Comparison of ENCODE assay signal across 10 cellular contexts in genomic region chr11:101129203-101129943, GRCh38. TPM values are rescaled to one million over a fixed set of nuclear protein-coding genes. Genes with fewer than 3 reads are reported as not detected.
DNase-seq lines count a peak whose midpoint lies in the region; ATAC-seq and TF ChIP-seq lines count a peak whose summit lies in the region.
"Had no signal": no experiment of that assay in that cellular context is flagged by ENCODE, and none has a peak within 500 bp of the region (broad histone marks: within the 10 kb centered on the region; RNA-seq: fewer than 3 reads in every experiment).

PGR (minus strand) TSS chr11:101129813; CDS start chr11:101129070, 743 bp downstream.

- H3K79me2 ChIP-seq in SK-N-SH (ENCODE audit: insufficient read depth): no peaks in the 10 kb centered on the region

- H3K9me3 ChIP-seq in SK-N-SH (no peaks in the 10 kb centered on the region), esophagus (ENCODE audit: control insufficient read depth in 2 of 2, insufficient read depth in 1 of 2, low read depth in 1 of 2, low read length in 1 of 2) (peaks cover 0 to 6% of the 10 kb centered on the region in 2 donors), muscle layer of colon (ENCODE audit: low read length) (no peaks in the 10 kb centered on the region)

- H2AFZ ChIP-seq in SK-N-SH (ENCODE audit: low read depth): no peak within 1 kb of the TSS

- H3K36me3 ChIP-seq in SK-N-SH (replicated peaks in 1 of 2; ENCODE audit: control insufficient read depth in 1 of 2, insufficient read depth in 2 of 2, low read length in 1 of 2) (no peaks in the 10 kb centered on the region), esophagus (ENCODE audit: control insufficient read depth in 2 of 2, insufficient read depth in 2 of 2, low read length in 1 of 2) (no peaks in the 10 kb centered on the region), muscle layer of colon (ENCODE audit: insufficient read depth, low read length) (no peaks in the 10 kb centered on the region), urinary bladder (ENCODE audit: insufficient read depth) (no peaks in the 10 kb centered on the region)

- TF ChIP-seq CTCF in SK-N-SH (IDR thresholded peaks at IDR 0.05): no peak

- TF ChIP-seq RAD21 in SK-N-SH (IDR thresholded peaks at IDR 0.05; ENCODE audit: low read length): no peak

- ATAC-seq in SK-N-SH treated with all-trans-retinoic acid at 6 μM for 48 hours (no peak), GM18907 (IDR thresholded peaks at IDR 0.05; ENCODE audit: unreplicated experiment) (no peak)

- H3K9ac ChIP-seq in SK-N-SH (no peak within 1 kb of the TSS), muscle layer of colon (ENCODE audit: low read length) (peak within 1 kb of the TSS; percentile 30)
- H3K9ac ChIP-seq: KMS-11 had no signal

- CTCF ChIA-PET in SK-N-SH (lab: Yijun Ruan, JAX): interaction anchor here (0.6 to 1.1 kb wide), 2 partner anchors 8 to 306 kb away, joined by 3 read pairs; no protein-coding TSS in a partner anchor

- WGBS in SK-N-SH (ENCODE audit: low lambda C conversion rate): 6% methylated on average over 27 of the region's 38 CpGs
- 3 to 5% methylated on average over 38 of the region's 38 CpGs for WGBS in esophagus, 2 donors
- 1% methylated on average over 38 of the region's 38 CpGs for WGBS in urinary bladder

- H3F3A ChIP-seq in SK-N-SH (replicated peaks; ENCODE audit: insufficient read depth): no peaks in the 10 kb centered on the region

- H3K27ac ChIP-seq in SK-N-SH (ENCODE audit: low read depth in 2 of 2, low read length in 1 of 2): no peak within 1 kb of the TSS
- no peak within 1 kb of the TSS for H3K27ac ChIP-seq in esophagus (ENCODE audit: low read depth in 2 of 2, low read length in 1 of 2)
- H3K27ac ChIP-seq in muscle layer of colon (ENCODE audit: low read depth, low read length): peak within 1 kb of the TSS; percentile 64
- peak within 1 kb of the TSS; percentile 15 for H3K27ac ChIP-seq in urinary bladder (ENCODE audit: low read depth)
- H3K27ac ChIP-seq: KMS-11 had no signal

- no peaks in the 10 kb centered on the region for H4K20me1 ChIP-seq in SK-N-SH (ENCODE audit: insufficient read depth)

- TF ChIP-seq EP300 in SK-N-SH (IDR thresholded peaks at IDR 0.05; ENCODE audit: borderline replicate concordance in 1 of 2, low read depth in 1 of 2, low read length in 1 of 2): no peak

- H3K4me2 ChIP-seq in SK-N-SH: no peak within 1 kb of the TSS
- H3K4me2 ChIP-seq: KMS-11 had no signal

- no peak within 1 kb of the TSS for H3K4me3 ChIP-seq in SK-N-SH (ENCODE audit: low read depth in 2 of 2, low read length in 1 of 2)
- peak within 1 kb of the TSS; percentile 48 to 53 for H3K4me3 ChIP-seq in esophagus (ENCODE audit: low read depth in 1 of 2, low read length in 2 of 2)
- H3K4me3 ChIP-seq in muscle layer of colon (ENCODE audit: low read depth in 1 of 2, low read length in 2 of 2): peak within 1 kb of the TSS; percentile 82 to 93
- peak within 1 kb of the TSS; percentile 74 for H3K4me3 ChIP-seq in urinary bladder (ENCODE audit: low read depth, low read length)

- POLR2A ChIA-PET in SK-N-SH (lab: Yijun Ruan, JAX): no interaction called here

- H3K9me2 ChIP-seq in SK-N-SH: no peaks in the 10 kb centered on the region

- peak; percentile 15 for DNase-seq in SK-N-SH
- no peak for DNase-seq in NCI-H524 treated with DMSO at 0.1 percent for 48 hours (lab: John Stamatoyannopoulos, UW)
- DNase-seq in NK-92 treated with Interleukin-12 subunit alpha and Interleukin-12 subunit beta, amount 100 ng/mL, for 24 hours (lab: John Stamatoyannopoulos, UW): no peak

- H3K4me1 ChIP-seq in SK-N-SH (ENCODE audit: control insufficient read depth in 1 of 2, insufficient read depth in 2 of 2, low read depth in 1 of 2, low read length in 1 of 2) (peaks cover 0 to 3% of the 10 kb centered on the region in 2 experiments; a peak in 1 of 4 replicates), esophagus (ENCODE audit: control insufficient read depth in 2 of 2, insufficient read depth in 2 of 2, low read length in 1 of 2) (peaks cover 0 to 11% of the 10 kb centered on the region in 2 donors), muscle layer of colon (ENCODE audit: insufficient read depth, low read length) (peaks cover 5% of the 10 kb centered on the region), urinary bladder (ENCODE audit: insufficient read depth) (peaks cover 2% of the 10 kb centered on the region)

- H3K27me3 ChIP-seq in SK-N-SH (ENCODE audit: insufficient read depth) (peaks cover 34% of the 10 kb centered on the region), esophagus (ENCODE audit: control insufficient read depth in 1 of 2, insufficient read depth in 2 of 2, low read length in 2 of 2) (peaks cover 0 to 22% of the 10 kb centered on the region in 2 donors), muscle layer of colon (ENCODE audit: control insufficient read depth in 1 of 2, insufficient read depth in 2 of 2, low read length in 2 of 2) (no peaks in the 10 kb centered on the region)

TF ChIP-seq in SK-N-SH, 30 proteins besides CTCF, POLR2A, EP300 and RAD21 (continues in another document):
- TF ChIP-seq SIN3A (IDR thresholded peaks at IDR 0.05; ENCODE audit: borderline replicate concordance, low read depth, low read length): no peak
- no peak for TF ChIP-seq FOXM1 (IDR thresholded peaks at IDR 0.05; ENCODE audit: low read depth)
- TF ChIP-seq MEF2A (IDR thresholded peaks at IDR 0.05; ENCODE audit: borderline replicate concordance, low read depth): no peak
- TF ChIP-seq ELF1 (IDR thresholded peaks at IDR 0.05): no peak
- TF ChIP-seq REST (IDR thresholded peaks at IDR 0.05; ENCODE audit: low read depth, low read length): no peak

TF ChIP-seq in SK-N-SH treated with all-trans-retinoic acid at 6 μM for 48 hours, 23 proteins besides CTCF, POLR2A, EP300 and RAD21:
- TF ChIP-seq ZNF8 (CRISPR knock-in tag; IDR thresholded peaks at IDR 0.05) (no peak), OSR1 (CRISPR knock-in tag; IDR thresholded peaks at IDR 0.05) (no peak), RARB (CRISPR knock-in tag; IDR thresholded peaks at IDR 0.05) (no peak), TSHZ2 (CRISPR knock-in tag; IDR thresholded peaks at IDR 0.05) (no peak), GLIS3 (CRISPR knock-in tag; IDR thresholded peaks at IDR 0.05) (no peak), TOX (CRISPR knock-in tag; IDR thresholded peaks at IDR 0.05; ENCODE audit: borderline replicate concordance) (no peak), SNAI2 (CRISPR knock-in tag; IDR thresholded peaks at IDR 0.05) (no peak), BACH2 (CRISPR knock-in tag; IDR thresholded peaks at IDR 0.05; ENCODE audit: borderline replicate concordance) (no peak), POU6F1 (CRISPR knock-in tag; IDR thresholded peaks at IDR 0.05; ENCODE audit: borderline replicate concordance, low read depth) (no peak), CSDC2 (CRISPR knock-in tag; IDR thresholded peaks at IDR 0.05) (no peak)

RNA-seq across cellular contexts. Expression of gene PGR, which starts in this region (rescaled TPM):
- polyA plus RNA-seq in SK-N-SH (2012; rRNA removed) (not detected in 2 replicates), esophagus (under 1 TPM; 0.04 to 0.12 TPM), urinary bladder (1.7 TPM)
- polyA plus RNA-seq in SK-N-SH (2012; cell fraction: cytosol; rRNA removed): not detected in 2 replicates
- polyA plus RNA-seq in SK-N-SH (2012; cell fraction: nucleus; rRNA removed): not detected in 2 replicates
- 8.6 TPM for total RNA-seq in urinary bladder
- polyA plus RNA-seq: BJ had no signal

Comparison
In these comparisons a context has a peak if more than half of its experiments do, and no peak if none do; other contexts are left out.
1. Peak in DNase-seq in SK-N-SH; RNA of the gene not detected or under 1 TPM.
2. H3K27ac ChIP-seq: peak in muscle layer of colon (single experiment) and urinary bladder (single experiment); none in SK-N-SH (0 of 2) and esophagus (0 of 2).
3. H3K4me3 ChIP-seq: peak in esophagus (2 of 2), muscle layer of colon (2 of 2) and urinary bladder (single experiment); none in SK-N-SH (0 of 2).